In the genomic region with DNA sequence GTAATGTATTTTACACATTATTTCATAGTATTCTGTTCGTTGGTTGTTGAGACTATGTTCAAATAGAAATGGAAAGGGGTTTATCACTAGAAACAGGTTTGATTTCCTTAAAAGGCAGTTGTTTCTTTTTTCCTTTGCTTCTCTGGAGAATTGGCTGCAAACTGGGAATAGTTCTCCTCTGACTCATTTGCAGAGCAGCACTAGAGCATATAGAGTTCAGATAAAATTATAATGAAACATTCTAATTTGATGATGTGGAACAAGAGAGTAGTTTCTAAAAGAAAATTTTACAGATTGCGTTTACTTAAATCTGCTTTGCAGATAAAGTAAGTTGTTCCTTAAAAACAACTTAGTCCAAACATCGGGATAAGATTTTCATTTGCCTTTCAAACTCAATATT, we compare ENCODE assay signal across 11 cellular contexts. TPM values are rescaled to one million over a fixed set of nuclear protein-coding genes. Genes with fewer than 3 reads are reported as not detected.
DNase-seq lines count a peak whose midpoint lies in the region; ATAC-seq, FAIRE-seq and TF ChIP-seq lines count a peak whose summit lies in the region.
"Had no signal": no experiment of that assay in that cellular context is flagged by ENCODE, and none has a peak within 500 bp of the region (broad histone marks: within the 10 kb centered on the region; RNA-seq: fewer than 3 reads in every experiment).

No MANE protein-coding gene starts in this region.

- H3K4me3 ChIP-seq in cardiac fibroblast (replicated peaks in 1 of 2; ENCODE audit: low read depth in 2 of 2, low read length in 2 of 2) (no peak overlapping the region), tibial artery (no peak overlapping the region)
- H3K4me3 ChIP-seq: skin epidermis had no signal

- DNase-seq in HTR-8/SVneo (ENCODE audit: insufficient read length, low spot score) (peak; percentile 39), cardiac fibroblast (ENCODE audit: low read depth in 2 of 2) (peak; percentile 89 to 91), kidney glomerular epithelial cell (lab: John Stamatoyannopoulos, UW) (peak; percentile 95), tibial artery (no peak), DMS 273 treated with DMSO at 0.1 percent for 48 hours (lab: John Stamatoyannopoulos, UW) (no peak), GM12892 (ENCODE audit: insufficient read length) (no peak)
- DNase-seq: activated effector memory CD4-positive, alpha-beta T cell treated with anti-CD3 and anti-CD28 coated beads, Interleukin-2, amount 50 U/mL, for 16 hours; NCI-H510A had no signal

- TF ChIP-seq CTCF in cardiac fibroblast (IDR thresholded peaks at IDR 0.05; ENCODE audit: low read depth, low read length) (no peak), tibial artery (IDR thresholded peaks at IDR 0.05) (no peak)

- H3K4me1 ChIP-seq in tibial artery: peaks cover 0 to 94% (median 28%) of the 10 kb centered on the region in 4 donors

- peak overlapping the region; percentile 84 to 90 for H3K27ac ChIP-seq in tibial artery

- H3K9me3 ChIP-seq in tibial artery: no peaks in the 10 kb centered on the region

- no peaks in the 10 kb centered on the region for H3K36me3 ChIP-seq in tibial artery

- no peak for TF ChIP-seq POLR2A in GM12892 (IDR thresholded peaks at IDR 0.05; ENCODE audit: low read depth, low read length)

- FAIRE-seq in HTR-8/SVneo (lab: Jason Lieb, UNC): no peak
- FAIRE-seq in GM12892 (lab: Jason Lieb, UNC): no peak

- ATAC-seq in GM18519 (IDR thresholded peaks at IDR 0.05; ENCODE audit: low FRiP score, unreplicated experiment): no peak
- no peak for ATAC-seq in GM19455 (IDR thresholded peaks at IDR 0.05; ENCODE audit: unreplicated experiment)

- intact Hi-C loops in tibial artery (cut with DNase I; ENCODE audit: low total_unique reads): loop anchor here (10.0 kb wide), 1 partner anchor 116 kb away; no protein-coding TSS in a partner anchor

- H3K27me3 ChIP-seq in tibial artery: no peaks in the 10 kb centered on the region

RNA-seq across cellular contexts. Expression of a gene that starts 29.7 kb away (rescaled TPM):
- 0.11 TPM for polyA plus RNA-seq in GM12892 (2012; ENCODE audit: missing spikeins)

Comparison
In these comparisons a context has a peak if more than half of its experiments do, and no peak if none do; other contexts are left out.
1. DNase-seq: peak in HTR-8/SVneo (single experiment), cardiac fibroblast (2 of 2) and kidney glomerular epithelial cell (single experiment); none in tibial artery (0 of 2), DMS 273 treated with DMSO at 0.1 percent for 48 hours (single experiment) and GM12892 (single experiment).